Comparison of ENCODE assay signal across 1 cellular context in genomic region chr3:1179116-1179515, GRCh38.
TF ChIP-seq lines count a peak whose summit lies in the region.

No MANE protein-coding gene starts in this region.

TF ChIP-seq in GM23338, 12 proteins besides CTCF, POLR2A, EP300 and RAD21 (continued from another document):
- TF ChIP-seq ZNF462 (CRISPR knock-in tag; IDR thresholded peaks at IDR 0.05): no peak
TF ChIP-seq in GM23338: peak in this region for 0.
